ENCODE assay signal across 8 cellular contexts in genomic region chr9:127451681-127452480, GRCh38. TPM values are rescaled to one million over a fixed set of nuclear protein-coding genes. Genes with fewer than 3 reads are reported as not detected.
DNase-seq lines count a peak whose midpoint lies in the region; ATAC-seq and TF ChIP-seq lines count a peak whose summit lies in the region.

No MANE protein-coding gene starts in this region.

- peak; percentile 20 for ATAC-seq in GM19023 (IDR thresholded peaks at IDR 0.05; ENCODE audit: unreplicated experiment)
- ATAC-seq in HG03469 (IDR thresholded peaks at IDR 0.05; ENCODE audit: unreplicated experiment) = peak; percentile 11
- ATAC-seq in GM18519 (IDR thresholded peaks at IDR 0.05; ENCODE audit: low FRiP score, unreplicated experiment) = no peak

- peak; percentile 19 to 36 for DNase-seq in AML-193 (lab: John Stamatoyannopoulos, UW)
- peak; percentile 58 for DNase-seq in SHP77 treated with DMSO at 0.1 percent for 48 hours (lab: John Stamatoyannopoulos, UW)
- peak; percentile 68 for DNase-seq in activated naive CD8-positive, alpha-beta T cell treated with anti-CD3 and anti-CD28 coated beads for 36 hours
- peak; percentile 40 for DNase-seq in glutamatergic neuron
- DNase-seq in nucleus accumbens (lab: John Stamatoyannopoulos, UW) = peak in 38 of 56 donors; percentile 11 to 66 (median 48)

- peaks cover 32% of the 10 kb centered on the region for H3K4me1 Mint-ChIP-seq in activated naive CD8-positive, alpha-beta T cell treated with anti-CD3 and anti-CD28 coated beads for 36 hours
- peaks cover 11% of the 10 kb centered on the region for H3K4me1 Mint-ChIP-seq in glutamatergic neuron (ENCODE audit: low read depth, unreplicated experiment)

- H3K27ac Mint-ChIP-seq in activated naive CD8-positive, alpha-beta T cell treated with anti-CD3 and anti-CD28 coated beads for 36 hours = peak overlapping the region; percentile 96
- peak overlapping the region; percentile 92 for H3K27ac Mint-ChIP-seq in glutamatergic neuron (ENCODE audit: unreplicated experiment)

- peaks cover 4% of the 10 kb centered on the region for H3K9me3 Mint-ChIP-seq in activated naive CD8-positive, alpha-beta T cell treated with anti-CD3 and anti-CD28 coated beads for 36 hours
- H3K9me3 Mint-ChIP-seq in glutamatergic neuron (ENCODE audit: unreplicated experiment) = peaks cover 14% of the 10 kb centered on the region

- peaks cover 52% of the 10 kb centered on the region for H3K36me3 Mint-ChIP-seq in activated naive CD8-positive, alpha-beta T cell treated with anti-CD3 and anti-CD28 coated beads for 36 hours
- H3K36me3 Mint-ChIP-seq in glutamatergic neuron (ENCODE audit: unreplicated experiment) = peaks cover 5% of the 10 kb centered on the region

- no peak for TF ChIP-seq CTCF in glutamatergic neuron (IDR thresholded peaks at IDR 0.05; ENCODE audit: partially characterized antibody, unreplicated experiment)

- peaks cover 13% of the 10 kb centered on the region for H3K27me3 Mint-ChIP-seq in activated naive CD8-positive, alpha-beta T cell treated with anti-CD3 and anti-CD28 coated beads for 36 hours
- peaks cover 12% of the 10 kb centered on the region for H3K27me3 Mint-ChIP-seq in glutamatergic neuron (ENCODE audit: unreplicated experiment)

- peak overlapping the region; percentile 96 for H3K4me3 Mint-ChIP-seq in activated naive CD8-positive, alpha-beta T cell treated with anti-CD3 and anti-CD28 coated beads for 36 hours
- H3K4me3 Mint-ChIP-seq in glutamatergic neuron (ENCODE audit: unreplicated experiment) = peak overlapping the region; percentile 98

RNA-seq across cellular contexts. Expression of gene LRSAM1, which starts 0.6 kb away (rescaled TPM):
- total RNA-seq in activated naive CD8-positive, alpha-beta T cell treated with anti-CD3 and anti-CD28 coated beads for 36 hours = 10 to 100 TPM; 17.7 to 20.7 TPM
- 38.0 TPM for total RNA-seq in glutamatergic neuron (ENCODE audit: unreplicated experiment)

RNA-seq across cellular contexts. Expression of gene RPL12, which starts 0.7 kb away (rescaled TPM):
- total RNA-seq in activated naive CD8-positive, alpha-beta T cell treated with anti-CD3 and anti-CD28 coated beads for 36 hours = 1,000 to 10,000 TPM; 2,007 to 2,108 TPM
- total RNA-seq in glutamatergic neuron (ENCODE audit: unreplicated experiment) = 475 TPM

RNA-seq across cellular contexts. Expression of gene ZNF79, which starts 27.7 kb away (rescaled TPM):
- total RNA-seq in activated naive CD8-positive, alpha-beta T cell treated with anti-CD3 and anti-CD28 coated beads for 36 hours = 1 to 10 TPM; 7.7 to 8.6 TPM
- total RNA-seq in glutamatergic neuron (ENCODE audit: unreplicated experiment) = 10.0 TPM

RNA-seq across cellular contexts. Expression of gene SLC2A8, which starts 54.9 kb away (rescaled TPM):
- 1 to 10 TPM; 1.0 to 1.9 TPM for total RNA-seq in activated naive CD8-positive, alpha-beta T cell treated with anti-CD3 and anti-CD28 coated beads for 36 hours
- total RNA-seq in glutamatergic neuron (ENCODE audit: unreplicated experiment) = 30.6 TPM
